10 cellular contexts compared by ENCODE assay signal in genomic region chr16:1825381-1825863, GRCh38. TPM values are rescaled to one million over a fixed set of nuclear protein-coding genes. Genes with fewer than 3 reads are reported as not detected.
DNase-seq lines count a peak whose midpoint lies in the region; ATAC-seq and TF ChIP-seq lines count a peak whose summit lies in the region.
"Had no signal": no experiment of that assay in that cellular context is flagged by ENCODE, and none has a peak within 500 bp of the region (broad histone marks: within the 10 kb centered on the region; RNA-seq: fewer than 3 reads in every experiment).

No MANE protein-coding gene starts in this region.

- H3K4me1 ChIP-seq in left lung, result peaks cover 20 to 49% of the 10 kb centered on the region in 2 donors
- H3K4me1 ChIP-seq in suprapubic skin, result peaks cover 45% of the 10 kb centered on the region

- DNase-seq in activated CD4-positive, alpha-beta T cell treated with anti-CD3 and anti-CD28 coated beads, Interleukin-2, amount 10 ng/mL, durations not matched to agents 24 days and 14 days, result no peak
- no peak for DNase-seq in activated CD4-positive, alpha-beta T cell treated with anti-CD3 and anti-CD28 coated beads for 4 hours
- DNase-seq in activated naive CD8-positive, alpha-beta T cell treated with anti-CD3 and anti-CD28 coated beads, Interleukin-2, amount 50 U/mL, for 24 hours, result no peak
- DNase-seq in left lung (no peak), suprapubic skin (ENCODE audit: low spot score in 2 of 2) (peak in 1 of 2 donors; percentile 49)
- DNase-seq: C1 segment of cervical spinal cord had no signal

- H3K27me3 ChIP-seq in left lung, result no peaks in the 10 kb centered on the region
- H3K27me3 ChIP-seq in suprapubic skin, result no peaks in the 10 kb centered on the region

- TF ChIP-seq EP300 in suprapubic skin (IDR thresholded peaks at IDR 0.05), result no peak

- H3K9me3 ChIP-seq in left lung, result no peaks in the 10 kb centered on the region
- no peaks in the 10 kb centered on the region for H3K9me3 ChIP-seq in suprapubic skin
- H3K9me3 ChIP-seq: mucosa of descending colon had no signal

- H3K27ac ChIP-seq in left lung (peak overlapping the region in 1 of 2 donors; percentile 91), suprapubic skin (no peak overlapping the region)

- H3K27ac Mint-ChIP-seq in activated CD4-positive, alpha-beta T cell treated with anti-CD3 and anti-CD28 coated beads, Interleukin-2, amount 10 ng/mL, durations not matched to agents 24 days and 14 days, result peak overlapping the region; percentile 83
- peak overlapping the region; percentile 81 for H3K27ac Mint-ChIP-seq in activated naive CD8-positive, alpha-beta T cell treated with anti-CD3 and anti-CD28 coated beads, Interleukin-2, amount 50 U/mL, for 24 hours

- no peak for ATAC-seq in activated naive CD8-positive, alpha-beta T cell treated with anti-CD3 and anti-CD28 coated beads, Interleukin-2, amount 50 U/mL, for 24 hours
- ATAC-seq in left lung (no peak), HG02623 (IDR thresholded peaks at IDR 0.05; ENCODE audit: unreplicated experiment) (no peak), GM18520 (IDR thresholded peaks at IDR 0.05; ENCODE audit: unreplicated experiment) (no peak), GM21367 (IDR thresholded peaks at IDR 0.05; ENCODE audit: unreplicated experiment) (no peak)

- TF ChIP-seq CTCF in left lung (IDR thresholded peaks at IDR 0.05) (no peak), suprapubic skin (IDR thresholded peaks at IDR 0.05) (no peak)

- intact Hi-C loops in activated CD4-positive, alpha-beta T cell treated with anti-CD3 and anti-CD28 coated beads, Interleukin-2, amount 10 ng/mL, durations not matched to agents 24 days and 14 days (cut with micrococcal nuclease), result loop anchor here (2.0 kb wide), 1 partner anchor 55 kb away; the partner anchor contains the start of gene NME3
- intact Hi-C loops in left lung (cut with DNase I), result no loop called here

- H3K36me3 Mint-ChIP-seq in activated CD4-positive, alpha-beta T cell treated with anti-CD3 and anti-CD28 coated beads, Interleukin-2, amount 10 ng/mL, durations not matched to agents 24 days and 14 days (ENCODE audit: low read depth), result peaks cover 8% of the 10 kb centered on the region
- peaks cover 2% of the 10 kb centered on the region for H3K36me3 Mint-ChIP-seq in activated naive CD8-positive, alpha-beta T cell treated with anti-CD3 and anti-CD28 coated beads, Interleukin-2, amount 50 U/mL, for 24 hours (ENCODE audit: low read depth)

- no peaks in the 10 kb centered on the region for H3K27me3 Mint-ChIP-seq in activated CD4-positive, alpha-beta T cell treated with anti-CD3 and anti-CD28 coated beads, Interleukin-2, amount 10 ng/mL, durations not matched to agents 24 days and 14 days
- no peaks in the 10 kb centered on the region for H3K27me3 Mint-ChIP-seq in activated naive CD8-positive, alpha-beta T cell treated with anti-CD3 and anti-CD28 coated beads, Interleukin-2, amount 50 U/mL, for 24 hours

- no peak for TF ChIP-seq POLR2A in suprapubic skin (IDR thresholded peaks at IDR 0.05)

- H3K4me3 ChIP-seq in left lung, result peak overlapping the region; percentile 80 to 93
- H3K4me3 ChIP-seq in suprapubic skin, result peak overlapping the region; percentile 93

- peak overlapping the region; percentile 85 for H3K4me3 Mint-ChIP-seq in activated CD4-positive, alpha-beta T cell treated with anti-CD3 and anti-CD28 coated beads, Interleukin-2, amount 10 ng/mL, durations not matched to agents 24 days and 14 days
- peak overlapping the region; percentile 77 for H3K4me3 Mint-ChIP-seq in activated naive CD8-positive, alpha-beta T cell treated with anti-CD3 and anti-CD28 coated beads, Interleukin-2, amount 50 U/mL, for 24 hours

- peaks cover 25% of the 10 kb centered on the region for H3K4me1 Mint-ChIP-seq in activated CD4-positive, alpha-beta T cell treated with anti-CD3 and anti-CD28 coated beads, Interleukin-2, amount 10 ng/mL, durations not matched to agents 24 days and 14 days
- H3K4me1 Mint-ChIP-seq in activated naive CD8-positive, alpha-beta T cell treated with anti-CD3 and anti-CD28 coated beads, Interleukin-2, amount 50 U/mL, for 24 hours, result peaks cover 50% of the 10 kb centered on the region

- 59% methylated on average over 15 of the region's 15 CpGs for WGBS in suprapubic skin

- H3K9me3 Mint-ChIP-seq in activated CD4-positive, alpha-beta T cell treated with anti-CD3 and anti-CD28 coated beads, Interleukin-2, amount 10 ng/mL, durations not matched to agents 24 days and 14 days, result no peaks in the 10 kb centered on the region
- no peaks in the 10 kb centered on the region for H3K9me3 Mint-ChIP-seq in activated naive CD8-positive, alpha-beta T cell treated with anti-CD3 and anti-CD28 coated beads, Interleukin-2, amount 50 U/mL, for 24 hours

- H3K36me3 ChIP-seq in left lung (peaks cover 0 to 25% of the 10 kb centered on the region in 2 donors), suprapubic skin (peaks cover 21% of the 10 kb centered on the region)

RNA-seq across cellular contexts. Expression of gene HAGH, which starts 1.2 kb away (rescaled TPM):
- total RNA-seq in activated CD4-positive, alpha-beta T cell treated with anti-CD3 and anti-CD28 coated beads, Interleukin-2, amount 10 ng/mL, durations not matched to agents 24 days and 14 days, result 50.3 and 57.7 TPM in 2 replicates
- total RNA-seq in left lung (10 to 100 TPM; 47.1 to 62.0 TPM), suprapubic skin (10 to 100 TPM; 49.8 to 66.6 (median 51.9) TPM)

RNA-seq across cellular contexts. Expression of gene FAHD1, which starts 1.6 kb away (rescaled TPM):
- total RNA-seq in activated CD4-positive, alpha-beta T cell treated with anti-CD3 and anti-CD28 coated beads, Interleukin-2, amount 10 ng/mL, durations not matched to agents 24 days and 14 days, result 20.2 and 21.7 TPM in 2 replicates
- total RNA-seq in left lung (10 to 100 TPM; 20.9 to 22.4 TPM), suprapubic skin (10 to 100 TPM; 47.4 to 84.7 (median 49.1) TPM)

RNA-seq across cellular contexts. Expression of gene IGFALS, which starts 31.9 kb away (rescaled TPM):
- 0.12 TPM in 1 of 2 replicates, not detected in the other for total RNA-seq in activated CD4-positive, alpha-beta T cell treated with anti-CD3 and anti-CD28 coated beads, Interleukin-2, amount 10 ng/mL, durations not matched to agents 24 days and 14 days
- total RNA-seq in left lung (1 to 10 TPM in 1 of 2 donors, under 1 TPM in 1; 0.37 to 2.2 TPM), suprapubic skin (1 to 10 TPM in 2 of 4 donors, under 1 TPM in 2; 0.42 to 2.4 (median 1.1) TPM)

RNA-seq across cellular contexts. Expression of gene NUBP2, which starts 42.7 kb away (rescaled TPM):
- 77.4 and 81.1 TPM in 2 replicates for total RNA-seq in activated CD4-positive, alpha-beta T cell treated with anti-CD3 and anti-CD28 coated beads, Interleukin-2, amount 10 ng/mL, durations not matched to agents 24 days and 14 days
- 10 to 100 TPM; 44.0 to 47.9 TPM for total RNA-seq in left lung
- 100 to 1,000 TPM in 1 of 4 donors, 10 to 100 TPM in 3; 55.4 to 115 (median 90.8) TPM for total RNA-seq in suprapubic skin

RNA-seq across cellular contexts. Expression of gene SPSB3, which starts 43.1 kb away (rescaled TPM):
- total RNA-seq in activated CD4-positive, alpha-beta T cell treated with anti-CD3 and anti-CD28 coated beads, Interleukin-2, amount 10 ng/mL, durations not matched to agents 24 days and 14 days, result 24.6 and 24.9 TPM in 2 replicates
- total RNA-seq in left lung, result 10 to 100 TPM; 30.5 to 36.2 TPM
- 100 to 1,000 TPM; 124 to 205 (median 156) TPM for total RNA-seq in suprapubic skin
